27 cellular contexts compared by ENCODE assay signal in genomic region chr17:17026163-17026562, GRCh38. TPM values are rescaled to one million over a fixed set of nuclear protein-coding genes. Genes with fewer than 3 reads are reported as not detected.
DNase-seq lines count a peak whose midpoint lies in the region; ATAC-seq and TF ChIP-seq lines count a peak whose summit lies in the region.
"Had no signal": no experiment of that assay in that cellular context is flagged by ENCODE, and none has a peak within 500 bp of the region (broad histone marks: within the 10 kb centered on the region; RNA-seq: fewer than 3 reads in every experiment).

No MANE protein-coding gene starts in this region.

- H3K4me3 ChIP-seq in endodermal cell (ENCODE audit: low read length) = no peak overlapping the region
- no peak overlapping the region for H3K4me3 ChIP-seq in mucosa of stomach (ENCODE audit: low read length)
- H3K4me3 ChIP-seq in upper lobe of right lung = no peak overlapping the region
- H3K4me3 ChIP-seq in testis = no peak overlapping the region

- H3K9ac ChIP-seq in endodermal cell (ENCODE audit: extremely low read depth, low read length, poor library complexity, severe bottlenecking) (no peak overlapping the region), mucosa of stomach (ENCODE audit: low read length) (peak overlapping the region; percentile 35)

- TF ChIP-seq POLR2A in testis (IDR thresholded peaks at IDR 0.05) = no peak

- 93% methylated on average over 3 to 9 of the region's 9 CpGs for WGBS in endodermal cell (ENCODE audit: insufficient coverage in 1 of 2, insufficient read length in 1 of 2), 2 experiments
- WGBS in testis, 2 donors = 88 to 89% methylated on average over 9 of the region's 9 CpGs

- no peaks in the 10 kb centered on the region for H3K36me3 Mint-ChIP-seq in natural killer cell treated with Interleukin-12 subunit alpha and Interleukin-12 subunit beta and Interleukin-15 and Interleukin-18, amount 100 ng/mL, for 72 hours
- no peaks in the 10 kb centered on the region for H3K36me3 Mint-ChIP-seq in natural killer cell
- no peaks in the 10 kb centered on the region for H3K36me3 Mint-ChIP-seq in endodermal cell (ENCODE audit: low read depth)
- H3K36me3 Mint-ChIP-seq: CD14-positive monocyte had no signal

- no peaks in the 10 kb centered on the region for H3K27me3 Mint-ChIP-seq in natural killer cell treated with Interleukin-12 subunit alpha and Interleukin-12 subunit beta and Interleukin-15 and Interleukin-18, amount 100 ng/mL, for 72 hours
- H3K27me3 Mint-ChIP-seq in natural killer cell (ENCODE audit: low read depth in 2 of 2) (no peaks in the 10 kb centered on the region), endodermal cell (ENCODE audit: insufficient read depth) (no peaks in the 10 kb centered on the region)

- intact Hi-C loops in natural killer cell (cut with micrococcal nuclease) = no loop called here
- intact Hi-C loops in upper lobe of right lung (cut with DNase I) = no loop called here
- intact Hi-C loops in testis (cut with DNase I; ENCODE audit: low total_unique reads) = no loop called here

- H3K27ac ChIP-seq in endodermal cell (ENCODE audit: low read depth, low read length) (no peak overlapping the region), upper lobe of right lung (no peak overlapping the region), testis (no peak overlapping the region)
- H3K27ac ChIP-seq: HL-60 had no signal

- H3K4me1 Mint-ChIP-seq in natural killer cell treated with Interleukin-12 subunit alpha and Interleukin-12 subunit beta and Interleukin-15 and Interleukin-18, amount 100 ng/mL, for 72 hours (ENCODE audit: low read depth in 2 of 2) = no peaks in the 10 kb centered on the region
- H3K4me1 Mint-ChIP-seq in natural killer cell (no peaks in the 10 kb centered on the region), endodermal cell (peaks cover 22% of the 10 kb centered on the region)
- H3K4me1 Mint-ChIP-seq: CD14-positive monocyte had no signal

- no peak overlapping the region for H3K27ac Mint-ChIP-seq in natural killer cell treated with Interleukin-12 subunit alpha and Interleukin-12 subunit beta and Interleukin-15 and Interleukin-18, amount 100 ng/mL, for 72 hours
- H3K27ac Mint-ChIP-seq in natural killer cell = no peak overlapping the region
- H3K27ac Mint-ChIP-seq in endodermal cell = no peak overlapping the region
- H3K27ac Mint-ChIP-seq: CD14-positive monocyte had no signal

- no peaks in the 10 kb centered on the region for H3K9me3 Mint-ChIP-seq in natural killer cell treated with Interleukin-12 subunit alpha and Interleukin-12 subunit beta and Interleukin-15 and Interleukin-18, amount 100 ng/mL, for 72 hours
- H3K9me3 Mint-ChIP-seq in natural killer cell (no peaks in the 10 kb centered on the region), endodermal cell (no peaks in the 10 kb centered on the region)

- DNase-seq in natural killer cell treated with Interleukin-12 subunit alpha and Interleukin-12 subunit beta and Interleukin-15 and Interleukin-18, amount 100 ng/mL, for 72 hours (ENCODE audit: low spot score) = peak; percentile 10
- DNase-seq in natural killer cell (no peak), endodermal cell (peak; percentile 60), upper lobe of right lung (peak; percentile 63), testis (no peak), NCI-H1694 (lab: John Stamatoyannopoulos, UW) (no peak)
- no peak for DNase-seq in activated naive CD4-positive, alpha-beta T cell (lab: John Stamatoyannopoulos, UW)
- DNase-seq: 8988T; AML-193; DND-41; HCEC 1CT; KBM-7; MM.1S; NCI-H1048; NCI-H1417 treated with DMSO at 0.1 percent for 48 hours; NCI-H187 treated with DMSO at 0.1 percent for 48 hours; NCI-H226; NCI-H524; NCI-H774; NK-92 treated with Interleukin-12 subunit alpha and Interleukin-12 subunit beta, amount 100 ng/mL, for 24 hours had no signal

- H3K9me3 ChIP-seq in endodermal cell (ENCODE audit: control insufficient read depth, low read length) = no peaks in the 10 kb centered on the region
- no peaks in the 10 kb centered on the region for H3K9me3 ChIP-seq in mucosa of stomach (ENCODE audit: control insufficient read depth, low read length)
- no peaks in the 10 kb centered on the region for H3K9me3 ChIP-seq in upper lobe of right lung
- no peaks in the 10 kb centered on the region for H3K9me3 ChIP-seq in testis

- ATAC-seq in natural killer cell treated with Interleukin-12 subunit alpha and Interleukin-12 subunit beta and Interleukin-15 and Interleukin-18, amount 100 ng/mL, for 72 hours = no peak
- ATAC-seq in natural killer cell (no peak), upper lobe of right lung (peak; percentile 7)
- ATAC-seq: Panc1 had no signal

- no peaks in the 10 kb centered on the region for H3K27me3 ChIP-seq in endodermal cell (ENCODE audit: control insufficient read depth, insufficient read depth, low read length, poor library complexity, severe bottlenecking)
- no peaks in the 10 kb centered on the region for H3K27me3 ChIP-seq in mucosa of stomach (ENCODE audit: control insufficient read depth, insufficient read depth, low read length)
- no peaks in the 10 kb centered on the region for H3K27me3 ChIP-seq in upper lobe of right lung
- no peaks in the 10 kb centered on the region for H3K27me3 ChIP-seq in testis

- no peak overlapping the region for H3K4me3 Mint-ChIP-seq in natural killer cell treated with Interleukin-12 subunit alpha and Interleukin-12 subunit beta and Interleukin-15 and Interleukin-18, amount 100 ng/mL, for 72 hours
- no peak overlapping the region for H3K4me3 Mint-ChIP-seq in natural killer cell
- no peak overlapping the region for H3K4me3 Mint-ChIP-seq in endodermal cell
- H3K4me3 Mint-ChIP-seq: CD14-positive monocyte had no signal

- TF ChIP-seq CTCF in natural killer cell (IDR thresholded peaks at IDR 0.05) (no peak), endodermal cell (conservative IDR thresholded peaks at IDR 0.05) (peak; percentile 43), upper lobe of right lung (IDR thresholded peaks at IDR 0.05) (peak; percentile 5), testis (IDR thresholded peaks at IDR 0.05) (no peak)

- peaks cover 9% of the 10 kb centered on the region for H3K4me1 ChIP-seq in endodermal cell (ENCODE audit: control insufficient read depth, insufficient read depth, low read length)
- H3K4me1 ChIP-seq in mucosa of stomach (ENCODE audit: control insufficient read depth, insufficient read depth, low read length) = peaks cover 73% of the 10 kb centered on the region
- peaks cover 15% of the 10 kb centered on the region for H3K4me1 ChIP-seq in upper lobe of right lung
- H3K4me1 ChIP-seq in testis = peaks cover 12% of the 10 kb centered on the region

- H3K36me3 ChIP-seq in endodermal cell (ENCODE audit: control insufficient read depth, insufficient read depth, low read length) (no peaks in the 10 kb centered on the region), mucosa of stomach (ENCODE audit: control insufficient read depth, insufficient read depth, low read length) (no peaks in the 10 kb centered on the region), upper lobe of right lung (no peaks in the 10 kb centered on the region), testis (ENCODE audit: low read depth, missing control alignments) (no peaks in the 10 kb centered on the region)

RNA-seq across cellular contexts. Expression of gene MPRIP, which starts 16.1 kb away (rescaled TPM):
- 100 to 1,000 TPM; 158 to 216 TPM for total RNA-seq in natural killer cell treated with Interleukin-12 subunit alpha and Interleukin-12 subunit beta and Interleukin-15 and Interleukin-18, amount 100 ng/mL, for 72 hours
- total RNA-seq in natural killer cell (100 to 1,000 TPM; 225 to 272 (median 229) TPM), endodermal cell (100 to 1,000 TPM; 154 to 155 TPM), upper lobe of right lung (333 TPM), testis (100 to 1,000 TPM; 304 to 337 TPM)
- polyA plus RNA-seq in endodermal cell (2013, experiment 1 of 2) = 126 TPM
- 112 TPM for polyA plus RNA-seq in endodermal cell (2013, experiment 2 of 2)
- 191 TPM for polyA plus RNA-seq in testis (ENCODE audit: insufficient read depth, low read depth, low replicate concordance)

RNA-seq across cellular contexts. Expression of gene TNFRSF13B, which starts 54.2 kb away (rescaled TPM):
- total RNA-seq in natural killer cell treated with Interleukin-12 subunit alpha and Interleukin-12 subunit beta and Interleukin-15 and Interleukin-18, amount 100 ng/mL, for 72 hours = 1 to 10 TPM in 1 of 2 donors, not detected in 1; 2.3 TPM
- total RNA-seq in natural killer cell (1 to 10 TPM in 1 of 3 donors, under 1 TPM in 2; 0.70 to 7.7 (median 0.89) TPM), endodermal cell (1 to 10 TPM in 1 of 2 donors, under 1 TPM in 1; 0.97 to 1.6 TPM), upper lobe of right lung (not detected), testis (not detected)
- 0.21 TPM for polyA plus RNA-seq in endodermal cell (2013, experiment 1 of 2)
- polyA plus RNA-seq in endodermal cell (2013, experiment 2 of 2) = 0.33 TPM
- 0.59 TPM for polyA plus RNA-seq in testis (ENCODE audit: insufficient read depth, low read depth, low replicate concordance)
- total RNA-seq: HT-29, SK-MEL-5 had no signal
- polyA plus RNA-seq: AG04450 had no signal

Comparison
In these comparisons a context has a peak if more than half of its experiments do, and no peak if none do; other contexts are left out.
1. DNase-seq: peak in natural killer cell treated with Interleukin-12 subunit alpha and Interleukin-12 subunit beta and Interleukin-15 and Interleukin-18, amount 100 ng/mL, for 72 hours (single experiment), endodermal cell (single experiment) and upper lobe of right lung (single experiment); none in natural killer cell (single experiment), activated naive CD4-positive, alpha-beta T cell (0 of 4), testis (single experiment) and NCI-H1694 (single experiment).
2. CTCF ChIP-seq: peak in endodermal cell (single experiment) and upper lobe of right lung (single experiment); none in natural killer cell (single experiment) and testis (0 of 3).